Comparison of ENCODE assay signal across 8 cellular contexts in genomic region chr3:69092030-69092513, GRCh38. TPM values are rescaled to one million over a fixed set of nuclear protein-coding genes. Genes with fewer than 3 reads are reported as not detected.
DNase-seq lines count a peak whose midpoint lies in the region; ATAC-seq, FAIRE-seq and TF ChIP-seq lines count a peak whose summit lies in the region.

No MANE protein-coding gene starts in this region.

- H3K36me3 ChIP-seq in mesodermal cell (ENCODE audit: control insufficient read depth, insufficient read depth, low read length): peaks cover 20% of the 10 kb centered on the region

- no peaks in the 10 kb centered on the region for H3K9me3 ChIP-seq in mesodermal cell (ENCODE audit: control insufficient read depth, low read length)

- no peak for DNase-seq in CD14-positive monocyte (ENCODE audit: low spot score)
- DNase-seq in urothelium cell line (ENCODE audit: low spot score): no peak
- no peak for DNase-seq in NCI-H2227 (lab: John Stamatoyannopoulos, UW; ENCODE audit: unreplicated experiment)
- DNase-seq in DMS53 treated with DMSO at 0.1 percent for 48 hours (lab: John Stamatoyannopoulos, UW; ENCODE audit: unreplicated experiment): no peak

- 50 to 54% methylated on average over 2 to 3 of the region's 4 CpGs for WGBS in mesodermal cell (ENCODE audit: insufficient coverage in 2 of 2), 2 experiments

- no peak overlapping the region for H3K4me3 ChIP-seq in mesodermal cell (ENCODE audit: extremely low read depth, insufficient read depth, low read length, poor library complexity, severe bottlenecking)

- TF ChIP-seq CTCF in CD14-positive monocyte (IDR thresholded peaks at IDR 0.05): no peak

- H3K27me3 Mint-ChIP-seq in CD14-positive monocyte (ENCODE audit: low read depth in 3 of 3): no peaks in the 10 kb centered on the region
- H3K27me3 Mint-ChIP-seq in activated T-helper 17 cell treated with anti-CD3 and anti-CD28 coated beads, Interleukin-2, amount 50 U/mL, for 72 hours: no peaks in the 10 kb centered on the region

- peak overlapping the region; percentile 88 to 95 (median 94) for H3K27ac Mint-ChIP-seq in CD14-positive monocyte
- H3K27ac Mint-ChIP-seq in activated T-helper 17 cell treated with anti-CD3 and anti-CD28 coated beads, Interleukin-2, amount 50 U/mL, for 72 hours: peak overlapping the region; percentile 96

- no peaks in the 10 kb centered on the region for H3K9me3 Mint-ChIP-seq in CD14-positive monocyte
- H3K9me3 Mint-ChIP-seq in activated T-helper 17 cell treated with anti-CD3 and anti-CD28 coated beads, Interleukin-2, amount 50 U/mL, for 72 hours: no peaks in the 10 kb centered on the region

- peak overlapping the region; percentile 92 for H3K27ac ChIP-seq in mesodermal cell (ENCODE audit: low read depth, low read length, severe bottlenecking)

- intact Hi-C loops in CD14-positive monocyte (cut with micrococcal nuclease): no loop called here

- H3K36me3 Mint-ChIP-seq in CD14-positive monocyte: peaks cover 19 to 33% of the 10 kb centered on the region in 2 donors
- H3K36me3 Mint-ChIP-seq in activated T-helper 17 cell treated with anti-CD3 and anti-CD28 coated beads, Interleukin-2, amount 50 U/mL, for 72 hours (ENCODE audit: low read depth): peaks cover 98% of the 10 kb centered on the region

- H3K4me3 Mint-ChIP-seq in CD14-positive monocyte: peak overlapping the region; percentile 60 to 79
- peak overlapping the region; percentile 90 for H3K4me3 Mint-ChIP-seq in activated T-helper 17 cell treated with anti-CD3 and anti-CD28 coated beads, Interleukin-2, amount 50 U/mL, for 72 hours

- no peak for FAIRE-seq in urothelium cell line (lab: Jason Lieb, UNC)

- peaks cover 90% of the 10 kb centered on the region for H3K4me1 Mint-ChIP-seq in CD14-positive monocyte
- peaks cover 66% of the 10 kb centered on the region for H3K4me1 Mint-ChIP-seq in activated T-helper 17 cell treated with anti-CD3 and anti-CD28 coated beads, Interleukin-2, amount 50 U/mL, for 72 hours

- ATAC-seq in GM19438 (IDR thresholded peaks at IDR 0.05; ENCODE audit: low read depth, unreplicated experiment) (peak; percentile 65), HG03520 (IDR thresholded peaks at IDR 0.05; ENCODE audit: unreplicated experiment) (peak; percentile 72)
- ATAC-seq in activated T-helper 17 cell treated with anti-CD3 and anti-CD28 coated beads, Interleukin-2, amount 50 U/mL, for 72 hours (replicated peaks): peak; percentile 60

- peaks cover 77% of the 10 kb centered on the region for H3K4me1 ChIP-seq in mesodermal cell (ENCODE audit: control insufficient read depth, insufficient read depth, low read length, poor library complexity, severe bottlenecking)

RNA-seq across cellular contexts. Expression of gene ARL6IP5, which starts 7.3 kb away (rescaled TPM):
- 100 to 1,000 TPM; 430 to 458 TPM for polyA plus RNA-seq in CD14-positive monocyte
- 100 to 1,000 TPM; 109 to 172 TPM for total RNA-seq in activated T-helper 17 cell treated with anti-CD3 and anti-CD28 coated beads, Interleukin-2, amount 50 U/mL, for 72 hours
- 114 TPM for polyA plus RNA-seq in mesodermal cell (2013, experiment 1 of 2)
- polyA plus RNA-seq in mesodermal cell (2013, experiment 2 of 2): 118 TPM

RNA-seq across cellular contexts. Expression of gene UBA3, which starts 11.9 kb away (rescaled TPM):
- 10 to 100 TPM; 77.1 to 88.5 TPM for polyA plus RNA-seq in CD14-positive monocyte
- 10 to 100 TPM; 68.0 to 95.2 TPM for total RNA-seq in activated T-helper 17 cell treated with anti-CD3 and anti-CD28 coated beads, Interleukin-2, amount 50 U/mL, for 72 hours
- 85.1 TPM for polyA plus RNA-seq in mesodermal cell (2013, experiment 1 of 2)
- polyA plus RNA-seq in mesodermal cell (2013, experiment 2 of 2): 86.2 TPM

RNA-seq across cellular contexts. Expression of gene LMOD3, which starts 30.3 kb away (rescaled TPM):
- not detected for polyA plus RNA-seq in CD14-positive monocyte
- total RNA-seq in activated T-helper 17 cell treated with anti-CD3 and anti-CD28 coated beads, Interleukin-2, amount 50 U/mL, for 72 hours: not detected
- not detected for polyA plus RNA-seq in mesodermal cell (2013, experiment 1 of 2)
- not detected for polyA plus RNA-seq in mesodermal cell (2013, experiment 2 of 2)

RNA-seq across cellular contexts. Expression of gene TMF1, which starts 39.9 kb away (rescaled TPM):
- polyA plus RNA-seq in CD14-positive monocyte: 10 to 100 TPM; 23.1 to 25.6 TPM
- total RNA-seq in activated T-helper 17 cell treated with anti-CD3 and anti-CD28 coated beads, Interleukin-2, amount 50 U/mL, for 72 hours: 10 to 100 TPM; 42.6 to 84.7 TPM
- polyA plus RNA-seq in mesodermal cell (2013, experiment 1 of 2): 35.0 TPM
- polyA plus RNA-seq in mesodermal cell (2013, experiment 2 of 2): 44.1 TPM
